In the genomic region with DNA sequence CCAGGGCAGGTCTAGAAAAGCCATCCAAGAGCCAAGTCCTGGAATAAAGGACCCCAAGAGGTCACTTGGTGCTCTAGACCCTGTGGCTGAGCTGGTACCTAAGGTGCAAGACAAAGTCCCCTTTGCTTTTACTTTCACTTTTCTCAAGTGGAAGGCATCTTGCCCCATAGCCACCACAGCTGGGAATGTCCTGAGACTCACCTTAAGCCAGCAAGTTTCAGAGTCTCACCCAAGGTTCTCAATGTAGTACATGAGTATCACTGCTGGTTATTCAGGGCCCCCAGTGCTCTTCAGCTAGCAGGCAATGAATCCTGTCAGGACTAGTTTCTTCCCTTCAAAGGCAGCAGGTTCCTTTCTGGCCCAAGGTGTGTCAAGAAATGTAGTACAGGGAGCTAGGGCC, we compare ENCODE assay signal across 1 cellular context.
TF ChIP-seq lines count a peak whose summit lies in the region.

No MANE protein-coding gene starts in this region.

TF ChIP-seq in K562, 482 proteins besides CTCF, POLR2A, EP300 and RAD21 (continued from another document):
- TF ChIP-seq, protein P1, sequence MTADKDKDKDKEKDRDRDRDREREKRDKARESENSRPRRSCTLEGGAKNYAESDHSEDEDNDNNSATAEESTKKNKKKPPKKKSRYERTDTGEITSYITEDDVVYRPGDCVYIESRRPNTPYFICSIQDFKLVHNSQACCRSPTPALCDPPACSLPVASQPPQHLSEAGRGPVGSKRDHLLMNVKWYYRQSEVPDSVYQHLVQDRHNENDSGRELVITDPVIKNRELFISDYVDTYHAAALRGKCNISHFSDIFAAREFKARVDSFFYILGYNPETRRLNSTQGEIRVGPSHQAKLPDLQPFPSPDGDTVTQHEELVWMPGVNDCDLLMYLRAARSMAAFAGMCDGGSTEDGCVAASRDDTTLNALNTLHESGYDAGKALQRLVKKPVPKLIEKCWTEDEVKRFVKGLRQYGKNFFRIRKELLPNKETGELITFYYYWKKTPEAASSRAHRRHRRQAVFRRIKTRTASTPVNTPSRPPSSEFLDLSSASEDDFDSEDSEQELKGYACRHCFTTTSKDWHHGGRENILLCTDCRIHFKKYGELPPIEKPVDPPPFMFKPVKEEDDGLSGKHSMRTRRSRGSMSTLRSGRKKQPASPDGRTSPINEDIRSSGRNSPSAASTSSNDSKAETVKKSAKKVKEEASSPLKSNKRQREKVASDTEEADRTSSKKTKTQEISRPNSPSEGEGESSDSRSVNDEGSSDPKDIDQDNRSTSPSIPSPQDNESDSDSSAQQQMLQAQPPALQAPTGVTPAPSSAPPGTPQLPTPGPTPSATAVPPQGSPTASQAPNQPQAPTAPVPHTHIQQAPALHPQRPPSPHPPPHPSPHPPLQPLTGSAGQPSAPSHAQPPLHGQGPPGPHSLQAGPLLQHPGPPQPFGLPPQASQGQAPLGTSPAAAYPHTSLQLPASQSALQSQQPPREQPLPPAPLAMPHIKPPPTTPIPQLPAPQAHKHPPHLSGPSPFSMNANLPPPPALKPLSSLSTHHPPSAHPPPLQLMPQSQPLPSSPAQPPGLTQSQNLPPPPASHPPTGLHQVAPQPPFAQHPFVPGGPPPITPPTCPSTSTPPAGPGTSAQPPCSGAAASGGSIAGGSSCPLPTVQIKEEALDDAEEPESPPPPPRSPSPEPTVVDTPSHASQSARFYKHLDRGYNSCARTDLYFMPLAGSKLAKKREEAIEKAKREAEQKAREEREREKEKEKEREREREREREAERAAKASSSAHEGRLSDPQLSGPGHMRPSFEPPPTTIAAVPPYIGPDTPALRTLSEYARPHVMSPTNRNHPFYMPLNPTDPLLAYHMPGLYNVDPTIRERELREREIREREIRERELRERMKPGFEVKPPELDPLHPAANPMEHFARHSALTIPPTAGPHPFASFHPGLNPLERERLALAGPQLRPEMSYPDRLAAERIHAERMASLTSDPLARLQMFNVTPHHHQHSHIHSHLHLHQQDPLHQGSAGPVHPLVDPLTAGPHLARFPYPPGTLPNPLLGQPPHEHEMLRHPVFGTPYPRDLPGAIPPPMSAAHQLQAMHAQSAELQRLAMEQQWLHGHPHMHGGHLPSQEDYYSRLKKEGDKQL (CRISPR knock-in tag; IDR thresholded peaks at IDR 0.05; ENCODE audit: borderline replicate concordance), result no peak
- TF ChIP-seq ZNF134 (CRISPR knock-in tag; conservative IDR thresholded peaks at IDR 0.05) (no peak), PML (IDR thresholded peaks at IDR 0.05; ENCODE audit: low read length) (no peak), PBX2 (CRISPR knock-in tag; IDR thresholded peaks at IDR 0.05; ENCODE audit: low read depth) (no peak), PBX2 (tag; conservative IDR thresholded peaks at IDR 0.05; ENCODE audit: low read depth) (no peak), KHSRP (IDR thresholded peaks at IDR 0.05) (no peak), PCBP1 (IDR thresholded peaks at IDR 0.05; ENCODE audit: low read depth, low read length, poor library complexity, severe bottlenecking) (no peak)
